ENCODE assay signal across 8 cellular contexts in genomic region chr19:47728295-47728694, GRCh38. TPM values are rescaled to one million over a fixed set of nuclear protein-coding genes. Genes with fewer than 3 reads are reported as not detected.
A peak's percentile ranks its signal among the peaks of the same experiment; 100 is the strongest.
DNase-seq lines count a peak whose midpoint lies in the region; ATAC-seq, FAIRE-seq and TF ChIP-seq lines count a peak whose summit lies in the region.
"Not testable (repeated sequence)": the region's sequence is repeated elsewhere in the genome, so short reads cannot be mapped to it uniquely, and the experiment has no call there.

No MANE protein-coding gene starts in this region.

- TF ChIP-seq CTCF in 22Rv1 (IDR thresholded peaks at IDR 0.05); IMR-90 (conservative IDR thresholded peaks at IDR 0.05; ENCODE audit: low read depth, low read length); K562 (IDR thresholded peaks at IDR 0.05 in 2 of 3, conservative IDR thresholded peaks at IDR 0.05 in 1 of 3; ENCODE audit: insufficient read depth in 2 of 3, low read depth in 1 of 3, low read length in 3 of 3); HepG2 (CRISPR knock-in tag; IDR thresholded peaks at IDR 0.05); osteocyte (IDR thresholded peaks at IDR 0.05): not testable (repeated sequence)

- H3K18ac ChIP-seq in IMR-90 (ENCODE audit: low read depth, low read length) = peak overlapping the region; percentile 28; the same call in 1 of the 2 replicates

- not testable (repeated sequence) for H3K9me3 Mint-ChIP-seq in osteocyte (ENCODE audit: unreplicated experiment)

- H4K8ac ChIP-seq in IMR-90 (ENCODE audit: low read depth in 2 of 2, low read length in 2 of 2) = peak overlapping the region in 1 of 2 experiments; percentile 75; a peak in 2 of 4 replicates

- POLR2A ChIA-PET in IMR-90 (lab: Charles Lee; ENCODE audit: unreplicated experiment); HepG2 (lab: Yijun Ruan, JAX): not testable (repeated sequence)
- POLR2A ChIA-PET in K562 (lab: Yijun Ruan, JAX) = interaction anchor here (0.7 to 1.4 kb wide), 2 partner anchors 11 to 14 kb away, joined by 4 to 6 read pairs; no protein-coding TSS in a partner anchor

- H3K9me1 ChIP-seq in IMR-90 (ENCODE audit: insufficient read depth, low read length) = peaks cover 32% of the 10 kb centered on the region
- H3K9me1 ChIP-seq in K562 (ENCODE audit: control insufficient read depth, insufficient read depth, low read length) = not testable (repeated sequence)

- 0 out of 2 replicates have a peak overlapping the region, but pooled peaks have one; percentile 16 for H3K4me2 ChIP-seq in IMR-90 (ENCODE audit: low read depth, low read length)
- H3K4me2 ChIP-seq in K562 (ENCODE audit: insufficient read depth, low read length) = peak overlapping the region; percentile 21; the same call in 1 of the 2 replicates
- H3K4me2 ChIP-seq in HepG2 (ENCODE audit: low read depth, low read length) = peak overlapping the region; percentile 32; the same call in 1 of the 2 replicates

- 0 out of 2 replicates have a peak overlapping the region, but pooled peaks have one; percentile 22 for H4K5ac ChIP-seq in IMR-90 (ENCODE audit: low read depth, low read length)

- FAIRE-seq in K562 (lab: Jason Lieb, UNC); HepG2 (lab: Jason Lieb, UNC): not testable (repeated sequence)

- H3K27me3 ChIP-seq in IMR-90 (ENCODE audit: control insufficient read depth, insufficient read depth, low read length); K562 (ENCODE audit: control insufficient read depth in 2 of 2, insufficient read depth in 2 of 2, low read length in 2 of 2); esophagus (ENCODE audit: control insufficient read depth in 1 of 2, insufficient read depth in 2 of 2, low read length in 2 of 2); HepG2 (ENCODE audit: control insufficient read depth in 1 of 2, insufficient read depth in 2 of 2, low read length in 2 of 2); subcutaneous abdominal adipose tissue (ENCODE audit: control insufficient read depth in 5 of 5, insufficient read depth in 4 of 5, low read length in 5 of 5): not testable (repeated sequence)

- peak overlapping the region; percentile 89 for H3K4ac ChIP-seq in IMR-90 (ENCODE audit: low read depth, low read length)

- 89% methylated on average over 1 of the region's 4 CpGs; no CpG with 5 or more reads in 1 of the 2 experiments for WGBS in IMR-90 (ENCODE audit: extremely low coverage in 2 of 2, insufficient read length in 1 of 2), 2 experiments
- WGBS in K562 (ENCODE audit: insufficient coverage, low coverage, missing lambda C conversion rate) = 66% methylated on average over 3 of the region's 4 CpGs
- WGBS in esophagus, 2 donors = 85 to 90% methylated on average over 4 of the region's 4 CpGs
- WGBS in HepG2 (ENCODE audit: low lambda C conversion rate) = 89% methylated on average over 4 of the region's 4 CpGs

- peak overlapping the region; percentile 46 for H2AFZ ChIP-seq in IMR-90 (replicated peaks; ENCODE audit: low read length, poor library complexity)
- 0 out of 2 replicates have a peak overlapping the region, but pooled peaks have one; percentile 12 for H2AFZ ChIP-seq in K562 (ENCODE audit: low read depth, low read length)
- H2AFZ ChIP-seq in HepG2 (ENCODE audit: low read length) = not testable (repeated sequence)

- dilution Hi-C loops in IMR-90 (cut with HindIII; ENCODE audit: low sequenced_read_pairs, unreplicated experiment) = not testable (repeated sequence)

- not testable (repeated sequence) for TF ChIP-seq RAD21 in IMR-90 (IDR thresholded peaks at IDR 0.05; ENCODE audit: low read length); K562 (CRISPR knock-in tag; conservative IDR thresholded peaks at IDR 0.05 in 1 of 2, IDR thresholded peaks at IDR 0.05 in 1 of 2); HepG2 (CRISPR knock-in tag; IDR thresholded peaks at IDR 0.05)

- CTCF ChIA-PET in IMR-90 (lab: Yijun Ruan, JAX) = interaction anchor here (0.6 kb wide), 1 partner anchor 20 kb away, joined by 6 read pairs; no protein-coding TSS in a partner anchor
- CTCF ChIA-PET in K562 (lab: Yijun Ruan, JAX; ENCODE audit: low intra/inter-chr PET ratio); HepG2 (lab: Yijun Ruan, JAX; ENCODE audit: low intra/inter-chr PET ratio, low total read pairs): not testable (repeated sequence)

- H3K27me3 Mint-ChIP-seq in T-helper 17 cell = peaks cover 37% of the 10 kb centered on the region
- not testable (repeated sequence) for H3K27me3 Mint-ChIP-seq in osteocyte (ENCODE audit: unreplicated experiment)

- H3K36me3 Mint-ChIP-seq in T-helper 17 cell (ENCODE audit: low read depth) = not testable (repeated sequence)
- H3K36me3 Mint-ChIP-seq in osteocyte (ENCODE audit: unreplicated experiment) = peaks cover 44% of the 10 kb centered on the region

- H3K4me3 Mint-ChIP-seq in T-helper 17 cell = peak overlapping the region; percentile 75
- H3K4me3 Mint-ChIP-seq in osteocyte (ENCODE audit: unreplicated experiment) = peak overlapping the region; percentile 43

- peak overlapping the region; percentile 74 for H2BK5ac ChIP-seq in IMR-90 (ENCODE audit: low read depth, low read length, poor library complexity, severe bottlenecking)

- peaks cover 32 to 74% of the 10 kb centered on the region in 2 experiments for H3K79me1 ChIP-seq in IMR-90 (ENCODE audit: low read depth in 1 of 2, low read length in 2 of 2)

- H2AK5ac ChIP-seq in IMR-90 (ENCODE audit: low read depth, low read length) = peak overlapping the region; percentile 84

- peak overlapping the region; percentile 98 for H3K27ac ChIP-seq in 22Rv1
- H3K27ac ChIP-seq in IMR-90 (ENCODE audit: insufficient read depth, low read length) = peak overlapping the region; percentile 19; the same call in 1 of the 2 replicates
- not testable (repeated sequence) for H3K27ac ChIP-seq in K562 (ENCODE audit: extremely low read depth, low read depth, low read length); HepG2 (ENCODE audit: extremely low read length, insufficient read depth, low read length)
- peak overlapping the region; percentile 36 to 74 for H3K27ac ChIP-seq in esophagus (ENCODE audit: low read depth in 2 of 2, low read length in 1 of 2)
- H3K27ac ChIP-seq in subcutaneous abdominal adipose tissue (ENCODE audit: low read depth, low read length) = peak overlapping the region; percentile 95

- not testable (repeated sequence) for DNase-seq in IMR-90; T-helper 17 cell; K562 (ENCODE audit: extremely low read depth in 1 of 4, low spot score in 3 of 4); HepG2 (ENCODE audit: low spot score); osteocyte (ENCODE audit: extremely low spot score, unreplicated experiment)

- not testable (repeated sequence) for H3K79me2 ChIP-seq in K562 (ENCODE audit: control insufficient read depth, insufficient read depth, low read length); HepG2 (ENCODE audit: insufficient read depth, low read length)

- H3K27ac Mint-ChIP-seq in T-helper 17 cell = not testable (repeated sequence)
- peak overlapping the region; percentile 89 for H3K27ac Mint-ChIP-seq in osteocyte (ENCODE audit: unreplicated experiment)

- peak overlapping the region; percentile 73 for H4K91ac ChIP-seq in IMR-90 (ENCODE audit: insufficient read depth, low read depth, low read length)

- peak overlapping the region; percentile 78; the same call in 1 of the 3 replicates for H2BK15ac ChIP-seq in IMR-90 (ENCODE audit: low read depth, low read length)

- not testable (repeated sequence) for H3K9me3 ChIP-seq in IMR-90 (ENCODE audit: control insufficient read depth, insufficient read depth, low read length); T-helper 17 cell (ENCODE audit: control insufficient read depth, low read length, poor library complexity, severe bottlenecking); K562 (replicated peaks; ENCODE audit: control insufficient read depth, insufficient read depth, low read depth, low read length); esophagus (ENCODE audit: control insufficient read depth in 2 of 2, insufficient read depth in 1 of 2, low read depth in 1 of 2, low read length in 1 of 2); HepG2 (ENCODE audit: low read length); subcutaneous abdominal adipose tissue (ENCODE audit: control insufficient read depth in 5 of 5, low read length in 5 of 5)

- peaks cover 13% of the 10 kb centered on the region for H3K4me1 Mint-ChIP-seq in T-helper 17 cell
- H3K4me1 Mint-ChIP-seq in osteocyte (ENCODE audit: unreplicated experiment) = peaks cover 79% of the 10 kb centered on the region

- H3K4me3 ChIP-seq in IMR-90 (ENCODE audit: insufficient read depth, low read depth, low read length); K562; esophagus (ENCODE audit: low read depth in 1 of 2, low read length in 2 of 2); HepG2 (replicated peaks in 1 of 3; ENCODE audit: insufficient read depth in 1 of 3, low read depth in 2 of 3, low read length in 3 of 3); subcutaneous abdominal adipose tissue (ENCODE audit: low read depth in 1 of 5, low read length in 5 of 5): not testable (repeated sequence)

- H3K4me1 ChIP-seq in IMR-90 (ENCODE audit: control insufficient read depth, insufficient read depth, low read length) (peaks cover 23% of the 10 kb centered on the region), K562 (replicated peaks in 1 of 2; ENCODE audit: control insufficient read depth in 2 of 2, insufficient read depth in 2 of 2, low read length in 2 of 2) (peaks cover 13 to 37% of the 10 kb centered on the region in 2 experiments; a peak in 4 of 5 replicates), esophagus (ENCODE audit: control insufficient read depth in 2 of 2, insufficient read depth in 2 of 2, low read length in 1 of 2) (peaks cover 5 to 15% of the 10 kb centered on the region in 2 donors), HepG2 (ENCODE audit: insufficient read depth, low read length) (peaks cover 47% of the 10 kb centered on the region), subcutaneous abdominal adipose tissue (ENCODE audit: control insufficient read depth in 5 of 5, insufficient read depth in 5 of 5, low read length in 5 of 5) (peaks cover 8 to 62% (median 61%) of the 10 kb centered on the region in 5 donors)

- H2AK9ac ChIP-seq in IMR-90 (replicated peaks; ENCODE audit: low read depth, low read length, poor library complexity) = peak overlapping the region; percentile 76

- H3K14ac ChIP-seq in IMR-90 (replicated peaks; ENCODE audit: low read depth, low read length) = peak overlapping the region; percentile 88

- H3K36me3 ChIP-seq in IMR-90 (ENCODE audit: control insufficient read depth, insufficient read depth, low read length) (peaks cover 71% of the 10 kb centered on the region), K562 (ENCODE audit: control insufficient read depth, insufficient read depth, low read length) (peaks cover 37% of the 10 kb centered on the region; the same call in 2 of the 3 replicates), esophagus (ENCODE audit: control insufficient read depth in 2 of 2, insufficient read depth in 2 of 2, low read length in 1 of 2) (peaks cover 0 to 12% of the 10 kb centered on the region in 2 donors), subcutaneous abdominal adipose tissue (ENCODE audit: control insufficient read depth in 5 of 5, insufficient read depth in 5 of 5, low read length in 5 of 5) (peaks cover 0 to 62% (median 32%) of the 10 kb centered on the region in 5 donors)
- H3K36me3 ChIP-seq in HepG2 (replicated peaks in 1 of 2; ENCODE audit: control insufficient read depth in 1 of 2, insufficient read depth in 2 of 2, low read length in 2 of 2) = not testable (repeated sequence)

- intact Hi-C loops in IMR-90 (cut with micrococcal nuclease); K562 (cut with micrococcal nuclease); HepG2 (cut with micrococcal nuclease; ENCODE audit: unreplicated experiment): not testable (repeated sequence)

- peak overlapping the region; percentile 13; the same call in 1 of the 2 replicates for H3K23ac ChIP-seq in IMR-90 (ENCODE audit: low read depth, low read length)

- ATAC-seq in IMR-90 (ENCODE audit: low read depth); T-helper 17 cell; K562; HepG2: not testable (repeated sequence)

- not testable (repeated sequence) for H3K9ac ChIP-seq in IMR-90 (ENCODE audit: low read depth, low read length); HepG2 (ENCODE audit: insufficient read depth, low read depth, low read length); subcutaneous abdominal adipose tissue (ENCODE audit: low read length in 5 of 5)
- H3K9ac ChIP-seq in K562 (ENCODE audit: insufficient read depth in 1 of 2, low read depth in 2 of 2, low read length in 2 of 2) = peak overlapping the region in 1 of 2 experiments; percentile 78; a peak in 1 of 4 replicates

- in situ Hi-C loops in IMR-90 (cut with MboI; ENCODE audit: low sequenced_read_pairs); K562 (cut with MboI); HepG2 (cut with HindIII; ENCODE audit: extremely low pct_ligation_motif_present, low pct_unique_long_range_greater_than_20kb): not testable (repeated sequence)

- not testable (repeated sequence) for H3K56ac ChIP-seq in IMR-90 (ENCODE audit: extremely low read depth, insufficient read depth, low read length)

- not testable (repeated sequence) for TF ChIP-seq POLR2A in IMR-90 (IDR thresholded peaks at IDR 0.05; ENCODE audit: low read depth, low read length); K562 (conservative IDR thresholded peaks at IDR 0.05); HepG2 (IDR thresholded peaks at IDR 0.05; ENCODE audit: insufficient read depth in 1 of 2, low read depth in 2 of 2, low read length in 2 of 2)

- H2BK20ac ChIP-seq in IMR-90 (ENCODE audit: low read depth, low read length) = peak overlapping the region; percentile 68; the same call in 1 of the 2 replicates

- not testable (repeated sequence) for TF ChIP-seq EP300 in K562 (IDR thresholded peaks at IDR 0.05; ENCODE audit: low read length); HepG2 (IDR thresholded peaks at IDR 0.05; ENCODE audit: low read depth in 2 of 2, low read length in 2 of 2); HepG2 (CRISPR knock-in tag; IDR thresholded peaks at IDR 0.05; ENCODE audit: borderline replicate concordance)

- H2BK120ac ChIP-seq in IMR-90 (ENCODE audit: low read depth, low read length) = peak overlapping the region; percentile 54

- not testable (repeated sequence) for BruUV-seq in IMR-90 (replicated peaks; lab: Mats Ljungman, UMichigan); K562 (replicated peaks; lab: Mats Ljungman, UMichigan); HepG2 (replicated peaks; lab: Mats Ljungman, UMichigan)

- peaks cover 49% of the 10 kb centered on the region for H4K20me1 ChIP-seq in IMR-90 (ENCODE audit: insufficient read depth, low read length)
- not testable (repeated sequence) for H4K20me1 ChIP-seq in K562 (replicated peaks; ENCODE audit: control insufficient read depth, insufficient read depth, low read length); HepG2 (ENCODE audit: insufficient read depth, low read length)

RNA-seq across cellular contexts. Expression of gene EHD2, which starts 15.1 kb away (rescaled TPM):
- total RNA-seq in IMR-90 (2012; rRNA removed) (31.9 and 35.3 TPM in 2 replicates), T-helper 17 cell (under 1 TPM in 1 of 2 donors, not detected in 1; 0.70 TPM), K562 (2014; rRNA removed) (4.3 and 5.9 TPM in 2 replicates), K562 (2014; rRNA removed; fragmentation: Illumina TruSeq; extraction: Trizol) (1.6 and 1.8 TPM in 2 replicates), K562 (2015; rRNA removed; fragmentation: Illumina TruSeq; extraction: Trizol) (1.8 and 2.3 TPM in 2 replicates), K562 (2021) (26.3 and 32.2 TPM in 2 replicates), HepG2 (2016; rRNA removed; fragmentation: Illumina TruSeq; extraction: Trizol) (0.08 and 0.09 TPM in 2 replicates), osteocyte (440 and 443 TPM in 2 replicates)
- polyA plus RNA-seq in IMR-90 (2012; rRNA removed) (152 and 181 TPM in 2 replicates), K562 (2011; rRNA removed) (3.0 and 9.6 TPM in 2 replicates), K562 (2014; fragmentation: Illumina TruSeq; extraction: Trizol) (14.7 and 15.3 TPM in 2 replicates), K562 (2014; fragmentation: Nextera tagmentation; extraction: Ambion mirVana) (1 to 10 TPM; 1.7 to 2.1 TPM), K562 (2014; rRNA removed) (7.5 and 9.0 TPM in 2 replicates), esophagus (10 to 100 TPM; 22.4 to 27.4 TPM), HepG2 (2011; rRNA removed) (0.28 and 0.33 TPM in 2 replicates)
- 132 and 206 TPM in 2 replicates for polyA plus RNA-seq in IMR-90 (2012; cell fraction: cytosol; rRNA removed)
- 65.9 and 110 TPM in 2 replicates for polyA plus RNA-seq in IMR-90 (2012; cell fraction: nucleus; rRNA removed; ENCODE audit: low replicate concordance)
- total RNA-seq in K562 (2011; cell fraction: chromatin; rRNA removed; ENCODE audit: low replicate concordance) = 11.5 and 24.1 TPM in 2 replicates
- total RNA-seq in K562 (2011; cell fraction: nucleolus; rRNA removed) = 15.1 and 17.2 TPM in 2 replicates
- total RNA-seq in K562 (2011; cell fraction: nucleoplasm; rRNA removed) = 13.1 and 17.8 TPM in 2 replicates
- polyA plus RNA-seq in K562 (2011; cell fraction: cytosol; rRNA removed) = 6.5 and 11.7 TPM in 2 replicates
- 5.3 and 11.9 TPM in 2 replicates for polyA plus RNA-seq in K562 (2011; cell fraction: nucleus; rRNA removed)
- polyA plus RNA-seq in K562 (2012) = 20.4 and 23.6 TPM in 2 replicates
- 4.3 and 4.9 TPM in 2 replicates for polyA minus RNA-seq in K562 (2011; rRNA and poly(A)+ RNA removed)
- 31.8 and 37.0 TPM in 2 replicates for polyA minus RNA-seq in K562 (2011; cell fraction: cytosol; rRNA and poly(A)+ RNA removed)
- 7.6 and 8.9 TPM in 2 replicates for polyA minus RNA-seq in K562 (2011; cell fraction: nucleus; rRNA and poly(A)+ RNA removed)
- total RNA-seq in HepG2 (2016; cell fraction: cytosol; rRNA removed; fragmentation: Illumina TruSeq; extraction: Trizol; ENCODE audit: low read depth) = not detected in 2 replicates
- total RNA-seq in HepG2 (2016; cell fraction: insoluble cytoplasmic fraction; rRNA removed; fragmentation: Illumina TruSeq; extraction: Trizol) = not detected in 2 replicates
- total RNA-seq in HepG2 (2016; cell fraction: membrane; rRNA removed; fragmentation: Illumina TruSeq; extraction: Trizol) = not detected in 2 replicates
- total RNA-seq in HepG2 (2016; cell fraction: nucleus; rRNA removed; fragmentation: Illumina TruSeq; extraction: Trizol) = not detected in 2 replicates
- 0.25 and 0.33 TPM in 2 replicates for polyA plus RNA-seq in HepG2 (2011; cell fraction: cytosol; rRNA removed)
- polyA plus RNA-seq in HepG2 (2011; cell fraction: nucleus; rRNA removed) = 1.2 and 1.3 TPM in 2 replicates
- polyA plus RNA-seq in HepG2 (2012) = 0.37 and 0.80 TPM in 2 replicates
- not detected in 2 replicates for polyA plus RNA-seq in HepG2 (2016; cell fraction: cytosol; fragmentation: Illumina TruSeq; extraction: Trizol; ENCODE audit: low read depth)
- polyA plus RNA-seq in HepG2 (2016; cell fraction: insoluble cytoplasmic fraction; fragmentation: Illumina TruSeq; extraction: Trizol; ENCODE audit: low read depth) = 0.05 TPM in 1 of 2 replicates, not detected in the other
- not detected in 2 replicates for polyA plus RNA-seq in HepG2 (2016; cell fraction: membrane; fragmentation: Illumina TruSeq; extraction: Trizol; ENCODE audit: low read depth)
- polyA plus RNA-seq in HepG2 (2016; cell fraction: nucleus; fragmentation: Illumina TruSeq; extraction: Trizol; ENCODE audit: insufficient read depth, low read depth) = not detected in 2 replicates
- polyA minus RNA-seq in HepG2 (2011; rRNA and poly(A)+ RNA removed; ENCODE audit: low replicate concordance) = 0.46 and 5.6 TPM in 2 replicates
- 0.53 and 1.3 TPM in 2 replicates for polyA minus RNA-seq in HepG2 (2011; cell fraction: cytosol; rRNA and poly(A)+ RNA removed)
- 0.26 and 0.87 TPM in 2 replicates for polyA minus RNA-seq in HepG2 (2011; cell fraction: nucleus; rRNA and poly(A)+ RNA removed)

RNA-seq across cellular contexts. Expression of gene NOP53, which starts 17.1 kb away (rescaled TPM):
- 57.2 and 59.5 TPM in 2 replicates for total RNA-seq in IMR-90 (2012; rRNA removed)
- 83.2 and 85.9 TPM in 2 replicates for polyA plus RNA-seq in IMR-90 (2012; rRNA removed)
- polyA plus RNA-seq in IMR-90 (2012; cell fraction: cytosol; rRNA removed) = 155 and 156 TPM in 2 replicates
- 99.3 and 145 TPM in 2 replicates for polyA plus RNA-seq in IMR-90 (2012; cell fraction: nucleus; rRNA removed; ENCODE audit: low replicate concordance)
- total RNA-seq in T-helper 17 cell = 100 to 1,000 TPM; 742 to 873 TPM
- 71.9 and 141 TPM in 2 replicates for total RNA-seq in K562 (2011; cell fraction: chromatin; rRNA removed; ENCODE audit: low replicate concordance)
- 125 and 129 TPM in 2 replicates for total RNA-seq in K562 (2011; cell fraction: nucleolus; rRNA removed)
- 105 and 135 TPM in 2 replicates for total RNA-seq in K562 (2011; cell fraction: nucleoplasm; rRNA removed)
- 254 and 304 TPM in 2 replicates for total RNA-seq in K562 (2014; rRNA removed)
- total RNA-seq in K562 (2014; rRNA removed; fragmentation: Illumina TruSeq; extraction: Trizol) = 97.1 and 111 TPM in 2 replicates
- 139 and 145 TPM in 2 replicates for total RNA-seq in K562 (2015; rRNA removed; fragmentation: Illumina TruSeq; extraction: Trizol)
- total RNA-seq in K562 (2021) = 207 and 231 TPM in 2 replicates
- polyA plus RNA-seq in K562 (2011; rRNA removed) = 146 and 189 TPM in 2 replicates
- 121 and 183 TPM in 2 replicates for polyA plus RNA-seq in K562 (2011; cell fraction: cytosol; rRNA removed)
- polyA plus RNA-seq in K562 (2011; cell fraction: nucleus; rRNA removed) = 86.3 and 109 TPM in 2 replicates
- polyA plus RNA-seq in K562 (2012) = 423 and 620 TPM in 2 replicates
- 113 and 268 TPM in 2 replicates for polyA plus RNA-seq in K562 (2014; fragmentation: Illumina TruSeq; extraction: Trizol)
- 1 to 10 TPM; 6.5 to 7.0 TPM for polyA plus RNA-seq in K562 (2014; fragmentation: Nextera tagmentation; extraction: Ambion mirVana)
- polyA plus RNA-seq in K562 (2014; rRNA removed) = 257 and 274 TPM in 2 replicates
- polyA minus RNA-seq in K562 (2011; rRNA and poly(A)+ RNA removed) = 48.0 and 49.6 TPM in 2 replicates
- polyA minus RNA-seq in K562 (2011; cell fraction: cytosol; rRNA and poly(A)+ RNA removed) = 107 and 130 TPM in 2 replicates
- polyA minus RNA-seq in K562 (2011; cell fraction: nucleus; rRNA and poly(A)+ RNA removed) = 35.7 and 49.4 TPM in 2 replicates
- polyA plus RNA-seq in esophagus = 100 to 1,000 TPM; 245 to 253 TPM
- total RNA-seq in HepG2 (2016; rRNA removed; fragmentation: Illumina TruSeq; extraction: Trizol) = 44.2 and 53.9 TPM in 2 replicates
- 107 and 126 TPM in 2 replicates for total RNA-seq in HepG2 (2016; cell fraction: cytosol; rRNA removed; fragmentation: Illumina TruSeq; extraction: Trizol; ENCODE audit: low read depth)
- total RNA-seq in HepG2 (2016; cell fraction: insoluble cytoplasmic fraction; rRNA removed; fragmentation: Illumina TruSeq; extraction: Trizol) = 45.6 and 56.7 TPM in 2 replicates
- 135 and 149 TPM in 2 replicates for total RNA-seq in HepG2 (2016; cell fraction: membrane; rRNA removed; fragmentation: Illumina TruSeq; extraction: Trizol)
- 47.1 and 55.4 TPM in 2 replicates for total RNA-seq in HepG2 (2016; cell fraction: nucleus; rRNA removed; fragmentation: Illumina TruSeq; extraction: Trizol)
- polyA plus RNA-seq in HepG2 (2011; rRNA removed) = 137 and 141 TPM in 2 replicates
- polyA plus RNA-seq in HepG2 (2011; cell fraction: cytosol; rRNA removed) = 112 and 146 TPM in 2 replicates
- polyA plus RNA-seq in HepG2 (2011; cell fraction: nucleus; rRNA removed) = 144 and 157 TPM in 2 replicates
- 184 and 186 TPM in 2 replicates for polyA plus RNA-seq in HepG2 (2012)
- polyA plus RNA-seq in HepG2 (2016; cell fraction: cytosol; fragmentation: Illumina TruSeq; extraction: Trizol; ENCODE audit: low read depth) = 140 and 165 TPM in 2 replicates
- 95.8 and 96.6 TPM in 2 replicates for polyA plus RNA-seq in HepG2 (2016; cell fraction: insoluble cytoplasmic fraction; fragmentation: Illumina TruSeq; extraction: Trizol; ENCODE audit: low read depth)
- 223 and 257 TPM in 2 replicates for polyA plus RNA-seq in HepG2 (2016; cell fraction: membrane; fragmentation: Illumina TruSeq; extraction: Trizol; ENCODE audit: low read depth)
- polyA plus RNA-seq in HepG2 (2016; cell fraction: nucleus; fragmentation: Illumina TruSeq; extraction: Trizol; ENCODE audit: insufficient read depth, low read depth) = 129 and 142 TPM in 2 replicates
- 51.2 and 58.9 TPM in 2 replicates for polyA minus RNA-seq in HepG2 (2011; rRNA and poly(A)+ RNA removed; ENCODE audit: low replicate concordance)
- polyA minus RNA-seq in HepG2 (2011; cell fraction: cytosol; rRNA and poly(A)+ RNA removed) = 55.2 and 56.4 TPM in 2 replicates
- polyA minus RNA-seq in HepG2 (2011; cell fraction: nucleus; rRNA and poly(A)+ RNA removed) = 36.2 and 36.4 TPM in 2 replicates
- 231 and 232 TPM in 2 replicates for total RNA-seq in osteocyte

RNA-seq across cellular contexts. Expression of gene SELENOW, which starts 50.2 kb away (rescaled TPM):
- total RNA-seq in IMR-90 (2012; rRNA removed) (51.7 and 61.3 TPM in 2 replicates), T-helper 17 cell (100 to 1,000 TPM in 1 of 2 donors, 10 to 100 TPM in 1; 89.5 to 101 TPM), K562 (2014; rRNA removed) (191 and 212 TPM in 2 replicates), K562 (2014; rRNA removed; fragmentation: Illumina TruSeq; extraction: Trizol) (78.3 and 95.2 TPM in 2 replicates), K562 (2015; rRNA removed; fragmentation: Illumina TruSeq; extraction: Trizol) (168 and 181 TPM in 2 replicates), K562 (2021) (91.9 and 103 TPM in 2 replicates), HepG2 (2016; rRNA removed; fragmentation: Illumina TruSeq; extraction: Trizol) (57.0 and 64.7 TPM in 2 replicates), osteocyte (193 and 204 TPM in 2 replicates)
- polyA plus RNA-seq in IMR-90 (2012; rRNA removed) (217 and 232 TPM in 2 replicates), K562 (2011; rRNA removed) (118 and 125 TPM in 2 replicates), K562 (2014; fragmentation: Illumina TruSeq; extraction: Trizol) (117 and 153 TPM in 2 replicates), K562 (2014; fragmentation: Nextera tagmentation; extraction: Ambion mirVana) (100 to 1,000 TPM; 268 to 279 TPM), K562 (2014; rRNA removed) (156 and 183 TPM in 2 replicates), esophagus (100 to 1,000 TPM; 212 to 257 TPM), HepG2 (2011; rRNA removed) (50.3 and 55.8 TPM in 2 replicates)
- polyA plus RNA-seq in IMR-90 (2012; cell fraction: cytosol; rRNA removed) = 280 and 360 TPM in 2 replicates
- polyA plus RNA-seq in IMR-90 (2012; cell fraction: nucleus; rRNA removed; ENCODE audit: low replicate concordance) = 108 and 140 TPM in 2 replicates
- total RNA-seq in K562 (2011; cell fraction: chromatin; rRNA removed; ENCODE audit: low replicate concordance) = 41.1 and 91.2 TPM in 2 replicates
- total RNA-seq in K562 (2011; cell fraction: nucleolus; rRNA removed) = 75.2 and 79.4 TPM in 2 replicates
- total RNA-seq in K562 (2011; cell fraction: nucleoplasm; rRNA removed) = 97.1 and 146 TPM in 2 replicates
- 146 and 188 TPM in 2 replicates for polyA plus RNA-seq in K562 (2011; cell fraction: cytosol; rRNA removed)
- polyA plus RNA-seq in K562 (2011; cell fraction: nucleus; rRNA removed) = 94.7 and 118 TPM in 2 replicates
- polyA plus RNA-seq in K562 (2012) = 63.8 and 102 TPM in 2 replicates
- polyA minus RNA-seq in K562 (2011; rRNA and poly(A)+ RNA removed) = 20.4 and 23.9 TPM in 2 replicates
- 24.2 and 24.3 TPM in 2 replicates for polyA minus RNA-seq in K562 (2011; cell fraction: cytosol; rRNA and poly(A)+ RNA removed)
- 17.6 and 19.3 TPM in 2 replicates for polyA minus RNA-seq in K562 (2011; cell fraction: nucleus; rRNA and poly(A)+ RNA removed)
- total RNA-seq in HepG2 (2016; cell fraction: cytosol; rRNA removed; fragmentation: Illumina TruSeq; extraction: Trizol; ENCODE audit: low read depth) = 415 and 416 TPM in 2 replicates
- 46.9 and 63.2 TPM in 2 replicates for total RNA-seq in HepG2 (2016; cell fraction: insoluble cytoplasmic fraction; rRNA removed; fragmentation: Illumina TruSeq; extraction: Trizol)
- 235 and 276 TPM in 2 replicates for total RNA-seq in HepG2 (2016; cell fraction: membrane; rRNA removed; fragmentation: Illumina TruSeq; extraction: Trizol)
- total RNA-seq in HepG2 (2016; cell fraction: nucleus; rRNA removed; fragmentation: Illumina TruSeq; extraction: Trizol) = 28.8 and 32.2 TPM in 2 replicates
- 52.1 and 56.8 TPM in 2 replicates for polyA plus RNA-seq in HepG2 (2011; cell fraction: cytosol; rRNA removed)
- polyA plus RNA-seq in HepG2 (2011; cell fraction: nucleus; rRNA removed) = 41.3 and 52.2 TPM in 2 replicates
- polyA plus RNA-seq in HepG2 (2012) = 14.6 and 20.9 TPM in 2 replicates
- 421 and 463 TPM in 2 replicates for polyA plus RNA-seq in HepG2 (2016; cell fraction: cytosol; fragmentation: Illumina TruSeq; extraction: Trizol; ENCODE audit: low read depth)
- 46.3 and 48.2 TPM in 2 replicates for polyA plus RNA-seq in HepG2 (2016; cell fraction: insoluble cytoplasmic fraction; fragmentation: Illumina TruSeq; extraction: Trizol; ENCODE audit: low read depth)
- 226 and 236 TPM in 2 replicates for polyA plus RNA-seq in HepG2 (2016; cell fraction: membrane; fragmentation: Illumina TruSeq; extraction: Trizol; ENCODE audit: low read depth)
- polyA plus RNA-seq in HepG2 (2016; cell fraction: nucleus; fragmentation: Illumina TruSeq; extraction: Trizol; ENCODE audit: insufficient read depth, low read depth) = 54.1 and 65.0 TPM in 2 replicates
- polyA minus RNA-seq in HepG2 (2011; rRNA and poly(A)+ RNA removed; ENCODE audit: low replicate concordance) = 20.3 and 61.1 TPM in 2 replicates
- 7.8 and 8.5 TPM in 2 replicates for polyA minus RNA-seq in HepG2 (2011; cell fraction: cytosol; rRNA and poly(A)+ RNA removed)
- 7.5 and 10.1 TPM in 2 replicates for polyA minus RNA-seq in HepG2 (2011; cell fraction: nucleus; rRNA and poly(A)+ RNA removed)

Comparison
In these comparisons a context has a peak if more than half of its experiments do, and no peak if none do; other contexts are left out.
1. RNA of gene EHD2, which starts 15.1 kb away (total RNA-seq): 440 to 443 TPM in osteocyte; 31.9 to 35.3 TPM in IMR-90, 1.6 to 32.2 TPM in K562, 0.70 TPM in T-helper 17 cell and 0.08 to 0.09 TPM in HepG2; every median in the first group is over 10 times any median in the second.
2. Peak in every context shown above with its lines, with median percentiles within 50 percentile points of each other: H3K4me2 ChIP-seq.